7 cellular contexts compared by ENCODE assay signal in the genomic region with DNA sequence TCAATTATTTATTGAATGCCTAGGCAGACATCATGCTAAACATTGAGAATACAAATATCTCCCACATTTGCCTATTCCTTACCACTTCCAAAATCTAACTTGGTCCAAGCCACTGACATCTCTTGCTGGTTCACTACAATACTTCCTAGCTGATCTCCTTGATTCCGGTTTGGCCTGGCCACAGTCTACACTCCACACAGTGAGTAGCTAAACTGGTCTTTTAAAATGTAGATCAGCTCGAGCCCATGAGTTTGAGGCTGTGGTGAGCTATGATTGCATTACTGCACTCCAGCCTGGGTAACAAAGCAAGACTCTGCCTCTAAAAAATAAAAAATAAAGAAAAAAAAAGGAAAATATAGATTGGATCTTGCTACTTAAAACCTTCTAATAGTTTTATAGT.
"Had no signal": no experiment of that assay in that cellular context is flagged by ENCODE, and none has a peak within 500 bp of the region (broad histone marks: within the 10 kb centered on the region; RNA-seq: fewer than 3 reads in every experiment).

No MANE protein-coding gene starts in this region.

- ATAC-seq: HepG2 had no signal

- H3K36me3 Mint-ChIP-seq: IgD-negative memory B cell had no signal

- H3K4me3 Mint-ChIP-seq: H9, IgD-negative memory B cell had no signal

- H3K27ac ChIP-seq: HL-60 had no signal

- DNase-seq: GOT3, H9, HCEC 1CT, KBM-7 had no signal

- H3K4me1 Mint-ChIP-seq: IgD-negative memory B cell had no signal

- H3K9me3 Mint-ChIP-seq: H9 had no signal
